ENCODE assay signal across 9 cellular contexts in genomic region chr5:111755264-111755941, GRCh38. TPM values are rescaled to one million over a fixed set of nuclear protein-coding genes. Genes with fewer than 3 reads are reported as not detected.
A peak's percentile ranks its signal among the peaks of the same experiment; 100 is the strongest.
DNase-seq lines count a peak whose midpoint lies in the region; ATAC-seq and TF ChIP-seq lines count a peak whose summit lies in the region.
"Had no signal": no experiment of that assay in that cellular context is flagged by ENCODE, and none has a peak within 500 bp of the region (broad histone marks: within the 10 kb centered on the region; RNA-seq: fewer than 3 reads in every experiment).

No MANE protein-coding gene starts in this region.

- H3K4me3 Mint-ChIP-seq in HFFc6, result peak overlapping the region; percentile 91
- no peak overlapping the region for H3K4me3 Mint-ChIP-seq in activated CD4-positive, alpha-beta memory T cell treated with anti-CD3 and anti-CD28 coated beads, Interleukin-2, amount 10 ng/mL, durations not matched to agents 7 days and 5 days

- no peak overlapping the region for H3K4ac ChIP-seq in mesendoderm (ENCODE audit: low read depth, low read length)

- H3K27ac ChIP-seq in ACC112 (ENCODE audit: low read depth, low read length) (peak overlapping the region; percentile 94), mesendoderm (ENCODE audit: low read depth, low read length) (no peak overlapping the region)

- TF ChIP-seq CTCF in HFFc6 (IDR thresholded peaks at IDR 0.05), result no peak
- no peak for TF ChIP-seq CTCF in astrocyte of the spinal cord (IDR thresholded peaks at IDR 0.05; ENCODE audit: low read depth, low read length)

- no peak for ATAC-seq in HG03025 (IDR thresholded peaks at IDR 0.05; ENCODE audit: low FRiP score, unreplicated experiment)
- ATAC-seq in HG03469 (IDR thresholded peaks at IDR 0.05; ENCODE audit: unreplicated experiment), result no peak

- H3K36me3 Mint-ChIP-seq in HFFc6 (ENCODE audit: low read depth), result peaks cover 24% of the 10 kb centered on the region
- no peaks in the 10 kb centered on the region for H3K36me3 Mint-ChIP-seq in activated CD4-positive, alpha-beta memory T cell treated with anti-CD3 and anti-CD28 coated beads, Interleukin-2, amount 10 ng/mL, durations not matched to agents 7 days and 5 days (ENCODE audit: low read depth)

- peak overlapping the region; percentile 75 for H3K27ac Mint-ChIP-seq in HFFc6
- H3K27ac Mint-ChIP-seq in activated CD4-positive, alpha-beta memory T cell treated with anti-CD3 and anti-CD28 coated beads, Interleukin-2, amount 10 ng/mL, durations not matched to agents 7 days and 5 days, result no peak overlapping the region

- peaks cover 62% of the 10 kb centered on the region for H3K79me2 ChIP-seq in ACC112 (ENCODE audit: control insufficient read depth, insufficient read depth, low read length, unreplicated experiment)
- H3K79me2 ChIP-seq in mesendoderm (ENCODE audit: control insufficient read depth, insufficient read depth, low read length), result peaks cover 7% of the 10 kb centered on the region

- H3K79me1 ChIP-seq in mesendoderm (ENCODE audit: low read length), result no peaks in the 10 kb centered on the region

- H3K18ac ChIP-seq in mesendoderm (ENCODE audit: low read length), result no peak overlapping the region

- no peak overlapping the region for H4K5ac ChIP-seq in mesendoderm (ENCODE audit: low read length)

- no peak overlapping the region for H3K56ac ChIP-seq in mesendoderm (ENCODE audit: low read length)

- H3K4me1 ChIP-seq in ACC112 (ENCODE audit: control insufficient read depth, insufficient read depth, low read length, unreplicated experiment) (peaks cover 45% of the 10 kb centered on the region), mesendoderm (ENCODE audit: control insufficient read depth, low read depth, low read length) (no peaks in the 10 kb centered on the region)

- H2BK5ac ChIP-seq in mesendoderm (ENCODE audit: low read length), result no peak overlapping the region

- H3K4me1 Mint-ChIP-seq in HFFc6 (ENCODE audit: low read depth), result peaks cover 43% of the 10 kb centered on the region
- H3K4me1 Mint-ChIP-seq in activated CD4-positive, alpha-beta memory T cell treated with anti-CD3 and anti-CD28 coated beads, Interleukin-2, amount 10 ng/mL, durations not matched to agents 7 days and 5 days, result peaks cover 13% of the 10 kb centered on the region

- H3K36me3 ChIP-seq in ACC112 (ENCODE audit: insufficient read depth, low read length) (peaks cover 25% of the 10 kb centered on the region), mesendoderm (ENCODE audit: control insufficient read depth, insufficient read depth, low read length) (no peaks in the 10 kb centered on the region)

- DNase-seq in HFFc6 (no peak), astrocyte of the spinal cord (ENCODE audit: low read depth, low spot score) (no peak), mesendoderm (no peak), T1000 (lab: John Stamatoyannopoulos, UW) (no peak)
- DNase-seq in activated CD4-positive, alpha-beta memory T cell treated with anti-CD3 and anti-CD28 coated beads, Interleukin-2, amount 10 ng/mL, durations not matched to agents 7 days and 5 days, result no peak
- DNase-seq: NCI-H226 had no signal

- no peak overlapping the region for H2AK5ac ChIP-seq in mesendoderm (ENCODE audit: low read length)

- H3K27me3 Mint-ChIP-seq in HFFc6 (ENCODE audit: insufficient read depth), result no peaks in the 10 kb centered on the region
- peaks cover 18% of the 10 kb centered on the region for H3K27me3 Mint-ChIP-seq in activated CD4-positive, alpha-beta memory T cell treated with anti-CD3 and anti-CD28 coated beads, Interleukin-2, amount 10 ng/mL, durations not matched to agents 7 days and 5 days

- CTCF ChIA-PET in activated CD4-positive, alpha-beta memory T cell treated with anti-CD3 and anti-CD28 coated beads, Interleukin-2, amount 10 ng/mL, durations not matched to agents 7 days and 5 days (lab: Charles Lee), result interaction anchor here (0.9 to 1.8 kb wide), 2 partner anchors 205 to 224 kb away, joined by 4 to 7 read pairs; no protein-coding TSS in a partner anchor

- no peak overlapping the region for H2AFZ ChIP-seq in ACC112 (ENCODE audit: low read length, unreplicated experiment)

- H3K9me3 Mint-ChIP-seq in HFFc6, result no peaks in the 10 kb centered on the region
- H3K9me3 Mint-ChIP-seq in activated CD4-positive, alpha-beta memory T cell treated with anti-CD3 and anti-CD28 coated beads, Interleukin-2, amount 10 ng/mL, durations not matched to agents 7 days and 5 days, result no peaks in the 10 kb centered on the region

- in situ Hi-C loops in astrocyte of the spinal cord (cut with HindIII; ENCODE audit: low sequenced_read_pairs), result no loop called here

- POLR2A ChIA-PET in activated CD4-positive, alpha-beta memory T cell treated with anti-CD3 and anti-CD28 coated beads, Interleukin-2, amount 10 ng/mL, durations not matched to agents 7 days and 5 days (lab: Charles Lee), result no interaction called here

- H3K23ac ChIP-seq in mesendoderm (ENCODE audit: low read length), result no peak overlapping the region

- peak overlapping the region; percentile 57 for H2BK15ac ChIP-seq in mesendoderm (replicated peaks; ENCODE audit: low read depth)

- H4K8ac ChIP-seq in mesendoderm (ENCODE audit: low read depth, low read length), result peak overlapping the region; percentile 56

- no CpG with 5 or more reads among the region's 8 CpGs for WGBS in mesendoderm (ENCODE audit: extremely low coverage, insufficient coverage, low lambda C conversion rate)

- H3K27me3 ChIP-seq in ACC112 (ENCODE audit: insufficient read depth, low read length) (no peaks in the 10 kb centered on the region), mesendoderm (ENCODE audit: insufficient read depth, low read length, poor library complexity) (no peaks in the 10 kb centered on the region)

- H3K9ac ChIP-seq in mesendoderm (ENCODE audit: low read length), result peak overlapping the region; percentile 43

- H2BK120ac ChIP-seq in mesendoderm (ENCODE audit: low read depth, low read length), result no peak overlapping the region

- peak overlapping the region; percentile 100 for H3K4me3 ChIP-seq in ACC112 (ENCODE audit: low read depth, low read length)
- peak overlapping the region; percentile 93 for H3K4me3 ChIP-seq in astrocyte of the spinal cord (ENCODE audit: low read depth, low read length)
- H3K4me3 ChIP-seq in mesendoderm (ENCODE audit: low read length), result no peak overlapping the region

- H3K4me2 ChIP-seq in mesendoderm (ENCODE audit: low read length), result peak overlapping the region; percentile 28

RNA-seq across cellular contexts. Expression of gene NREP, which starts 1.6 kb away (rescaled TPM):
- 10 to 100 TPM; 32.0 to 89.1 (median 35.1) TPM for total RNA-seq in HFFc6 (2021; fragmentation: NEBNext Ultra II Directional; extraction: Animal tissue kit (Norgen Biotek cat#: 25700))
- 252 TPM for polyA plus RNA-seq in mesendoderm (2013, experiment 1 of 2)
- 251 TPM for polyA plus RNA-seq in mesendoderm (2013, experiment 2 of 2)
- 1 to 10 TPM; 4.5 to 4.8 TPM for total RNA-seq in activated CD4-positive, alpha-beta memory T cell treated with anti-CD3 and anti-CD28 coated beads, Interleukin-2, amount 10 ng/mL, durations not matched to agents 7 days and 5 days

Comparison
In these comparisons a context has a peak if more than half of its experiments do, and no peak if none do; other contexts are left out.
1. RNA of gene NREP, which starts 1.6 kb away (total RNA-seq): 32.0 to 89.1 TPM in HFFc6; 4.5 to 4.8 TPM in activated CD4-positive, alpha-beta memory T cell treated with anti-CD3 and anti-CD28 coated beads, Interleukin-2, amount 10 ng/mL, durations not matched to agents 7 days and 5 days; every median in the first group is over 4 times any median in the second.